31 cellular contexts compared by ENCODE assay signal in genomic region chr9:92931606-92932005, GRCh38. TPM values are rescaled to one million over a fixed set of nuclear protein-coding genes. Genes with fewer than 3 reads are reported as not detected.
"Had no signal": no experiment of that assay in that cellular context is flagged by ENCODE, and none has a peak within 500 bp of the region (broad histone marks: within the 10 kb centered on the region; RNA-seq: fewer than 3 reads in every experiment).

No MANE protein-coding gene starts in this region.

- H3K9me3 ChIP-seq: Peyer's patch, SJSA1 had no signal

- H3K27me3 ChIP-seq: Peyer's patch, SJSA1 had no signal

- H3K36me3 ChIP-seq: Peyer's patch, SJSA1 had no signal

- H3K36me3 Mint-ChIP-seq: activated CD4-positive, alpha-beta memory T cell treated with anti-CD3 and anti-CD28 coated beads for 36 hours; activated naive CD8-positive, alpha-beta T cell; brain; T-cell had no signal

- H3K9me3 Mint-ChIP-seq: activated B cell treated with CpG ODN at 0.5 μM for 24 hours; activated CD4-positive, alpha-beta memory T cell treated with anti-CD3 and anti-CD28 coated beads for 36 hours; activated naive CD4-positive, alpha-beta T cell treated with anti-CD3 and anti-CD28 coated beads for 36 hours; activated naive CD8-positive, alpha-beta T cell treated with anti-CD3 and anti-CD28 coated beads, Interleukin-2, amount 50 U/mL, for 24 hours; activated T-cell treated with anti-CD3 and anti-CD28 coated beads, Interleukin-2, amount 50 U/mL, for 4 hours; T-cell had no signal

- H3K27ac ChIP-seq: KMS-11, Peyer's patch, SJSA1, VCaP had no signal

- H3K4me3 Mint-ChIP-seq: activated B cell treated with CpG ODN at 0.5 μM for 24 hours; activated CD4-positive, alpha-beta memory T cell treated with anti-CD3 and anti-CD28 coated beads for 36 hours; activated naive CD4-positive, alpha-beta T cell treated with anti-CD3 and anti-CD28 coated beads for 36 hours; activated naive CD8-positive, alpha-beta T cell; activated naive CD8-positive, alpha-beta T cell treated with anti-CD3 and anti-CD28 coated beads, Interleukin-2, amount 50 U/mL, for 24 hours; activated T-cell treated with anti-CD3 and anti-CD28 coated beads, Interleukin-2, amount 50 U/mL, for 4 hours; activated T-helper 1 cell treated with anti-CD3 and anti-CD28 coated beads, Interleukin-12 subunit alpha, Interleukin-12 subunit beta, Interleukin-2, Interleukin-4 antibody, amounts not matched to agents 30 ng/mL and 10 ng/mL and 1 ng/mL, durations not matched to agents 14 hours and 24 hours and 36 hours; brain; T-cell; T-helper 17 cell had no signal

- H3K4me1 Mint-ChIP-seq: activated B cell treated with CpG ODN at 0.5 μM for 24 hours; activated naive CD8-positive, alpha-beta T cell treated with anti-CD3 and anti-CD28 coated beads, Interleukin-2, amount 50 U/mL, for 24 hours; brain had no signal

- H3K27ac Mint-ChIP-seq: activated B cell treated with CpG ODN at 0.5 μM for 24 hours; activated CD4-positive, alpha-beta memory T cell treated with anti-CD3 and anti-CD28 coated beads for 36 hours; activated naive CD4-positive, alpha-beta T cell treated with anti-CD3 and anti-CD28 coated beads for 36 hours; activated naive CD8-positive, alpha-beta T cell; activated naive CD8-positive, alpha-beta T cell treated with anti-CD3 and anti-CD28 coated beads, Interleukin-2, amount 50 U/mL, for 24 hours; activated T-helper 1 cell treated with anti-CD3 and anti-CD28 coated beads, Interleukin-12 subunit alpha, Interleukin-12 subunit beta, Interleukin-2, Interleukin-4 antibody, amounts not matched to agents 30 ng/mL and 10 ng/mL and 1 ng/mL, durations not matched to agents 14 hours and 24 hours and 36 hours; brain; T-cell; T-helper 17 cell had no signal

- H3K4me3 ChIP-seq: Peyer's patch, SJSA1 had no signal

- DNase-seq: activated B cell treated with CpG ODN at 0.5 μM for 24 hours; activated CD4-positive, alpha-beta memory T cell treated with anti-CD3 and anti-CD28 coated beads for 36 hours; activated CD4-positive, alpha-beta T cell treated with anti-CD3 and anti-CD28 coated beads for 4 hours; activated CD4-positive, alpha-beta T cell treated with anti-CD3 and anti-CD28 coated beads, Interleukin-2, amount 50 U/mL, for 1 hour; activated CD4-positive, CD25-positive, alpha-beta regulatory T cell treated with anti-CD3 and anti-CD28 coated beads, Interleukin-2, amount 50 U/mL, for 72 hours; activated CD8-positive, alpha-beta memory T cell treated with anti-CD3 and anti-CD28 coated beads, Interleukin-2, amount 50 U/mL, for 4 hours; activated gamma-delta T cell treated with Interleukin-2 at 50 U/mL for 16 hours; activated naive CD4-positive, alpha-beta T cell treated with anti-CD3 and anti-CD28 coated beads for 36 hours; activated naive CD8-positive, alpha-beta T cell treated with anti-CD3 and anti-CD28 coated beads, Interleukin-2, amount 50 U/mL, for 24 hours; activated T-cell treated with anti-CD3 and anti-CD28 coated beads for 4 hours; activated T-cell treated with anti-CD3 and anti-CD28 coated beads, Interleukin-2, amount 50 U/mL, for 4 hours; anterior cingulate cortex; caudate nucleus; NCI-H1048; NCI-H1436 treated with DMSO at 0.1 percent for 48 hours; NCI-H1694 treated with DMSO at 0.1 percent for 48 hours; NCI-H2029; NCI-H345; NCI-H524 treated with DMSO at 0.1 percent for 48 hours; PC-3; Peyer's patch; RPMI8226; SHP77 treated with DMSO at 0.1 percent for 48 hours; T-cell; T-helper 17 cell had no signal

- H3K27me3 Mint-ChIP-seq: activated CD4-positive, alpha-beta memory T cell treated with anti-CD3 and anti-CD28 coated beads for 36 hours; activated naive CD8-positive, alpha-beta T cell; T-cell had no signal

- H3K4me1 ChIP-seq: Peyer's patch, SJSA1 had no signal

RNA-seq across cellular contexts. Expression of gene FGD3, which starts 15.7 kb away (rescaled TPM):
- total RNA-seq: SJSA1 had no signal
